ENCODE assay signal across 12 cellular contexts in genomic region chr11:81070948-81071347, GRCh38.
DNase-seq lines count a peak whose midpoint lies in the region; ATAC-seq and TF ChIP-seq lines count a peak whose summit lies in the region.
"Had no signal": no experiment of that assay in that cellular context is flagged by ENCODE, and none has a peak within 500 bp of the region (broad histone marks: within the 10 kb centered on the region; RNA-seq: fewer than 3 reads in every experiment).

No MANE protein-coding gene starts in this region.

- H3K4me3 ChIP-seq in NB4 (ENCODE audit: low read depth, low read length) (no peak overlapping the region), coronary artery (no peak overlapping the region)
- H3K4me3 ChIP-seq: sigmoid colon had no signal

- peak; percentile 89 for ATAC-seq in GM18909 (IDR thresholded peaks at IDR 0.05; ENCODE audit: poor library complexity, unreplicated experiment)
- peak; percentile 76 for ATAC-seq in HG02973 (IDR thresholded peaks at IDR 0.05; ENCODE audit: unreplicated experiment)

- TF ChIP-seq POLR2A in NB4 (IDR thresholded peaks at IDR 0.05; ENCODE audit: extremely low read depth, insufficient read length): no peak

- no peak overlapping the region for H3K27ac ChIP-seq in coronary artery
- H3K27ac ChIP-seq: sigmoid colon had no signal

- DNase-seq in NB4 (ENCODE audit: low read depth) (peak; percentile 64), pons (ENCODE audit: low spot score) (peak; percentile 6), T-helper 2 cell (no peak), coronary artery (ENCODE audit: low spot score) (no peak), NCI-H2227 treated with DMSO at 0.1 percent for 48 hours (lab: John Stamatoyannopoulos, UW) (no peak), germinal center (ENCODE audit: low spot score) (no peak)
- DNase-seq: activated naive CD4-positive, alpha-beta T cell; DMS 273 treated with DMSO at 0.1 percent for 48 hours; NCI-H1694 treated with DMSO at 0.1 percent for 48 hours; sigmoid colon had no signal

- TF ChIP-seq CTCF in NB4 (IDR thresholded peaks at IDR 0.05; ENCODE audit: low read depth, low read length) (no peak), coronary artery (IDR thresholded peaks at IDR 0.05) (no peak)

Comparison
In these comparisons a context has a peak if more than half of its experiments do, and no peak if none do; other contexts are left out.
1. DNase-seq: peak in NB4 (single experiment) and pons (single experiment); none in T-helper 2 cell (0 of 5), coronary artery (single experiment), NCI-H2227 treated with DMSO at 0.1 percent for 48 hours (single experiment) and germinal center (single experiment).